In genomic region chr5:153357493-153358112, GRCh38 we compare ENCODE assay signal across 21 cellular contexts.
A peak's percentile ranks its signal among the peaks of the same experiment; 100 is the strongest.
DNase-seq lines count a peak whose midpoint lies in the region; ATAC-seq, FAIRE-seq and TF ChIP-seq lines count a peak whose summit lies in the region.
"Had no signal": no experiment of that assay in that cellular context is flagged by ENCODE, and none has a peak within 500 bp of the region (broad histone marks: within the 10 kb centered on the region; RNA-seq: fewer than 3 reads in every experiment).

No MANE protein-coding gene starts in this region.

- POLR2A ChIA-PET in activated CD8-positive, alpha-beta T cell treated with anti-CD3 and anti-CD28 coated beads, Interleukin-2, amount 10 ng/mL, durations not matched to agents 7 days and 5 days (lab: Charles Lee): no interaction called here
- POLR2A ChIA-PET in activated CD8-positive, alpha-beta T cell treated with anti-CD3 and anti-CD28 coated beads for 36 hours (lab: Charles Lee): no interaction called here
- POLR2A ChIA-PET in HepG2 (lab: Yijun Ruan, JAX): no interaction called here
- POLR2A ChIA-PET in H1 (lab: Charles Lee; ENCODE audit: partially characterized antibody): no interaction called here

- no peak overlapping the region for H3K23ac ChIP-seq in H1 (ENCODE audit: insufficient read length)

- in situ Hi-C loops in HepG2 (cut with HindIII; ENCODE audit: extremely low pct_ligation_motif_present, low pct_unique_long_range_greater_than_20kb): no loop called here

- no peak overlapping the region for H2BK12ac ChIP-seq in H1 (ENCODE audit: low read depth, low read length)

- WGBS in HepG2 (ENCODE audit: low lambda C conversion rate): 55% methylated on average over 3 of the region's 3 CpGs
- whole genome bisulfite sequencing in right lobe of liver (ENCODE audit: insufficient coverage, low coverage, low lambda C conversion rate, missing lambda C conversion rate): 82% methylated on average over 3 of the region's 3 CpGs
- 92% methylated on average over 3 of the region's 3 CpGs; no CpG with 5 or more reads in 1 of the 2 experiments for WGBS in H1 (ENCODE audit: extremely low coverage in 1 of 2, insufficient coverage in 1 of 2, insufficient read length in 1 of 2, insufficient replicate concordance in 2 of 2, low coverage in 1 of 2, low lambda C conversion rate in 2 of 2, missing lambda C conversion rate in 1 of 2), 2 experiments

- H3K4ac ChIP-seq in H1 (replicated peaks; ENCODE audit: insufficient read length, low read depth, low read length): no peak overlapping the region

- no peak overlapping the region for H4K91ac ChIP-seq in H1 (replicated peaks; ENCODE audit: insufficient read length, low read length)

- H3K27ac Mint-ChIP-seq in activated CD8-positive, alpha-beta T cell treated with anti-CD3 and anti-CD28 coated beads, Interleukin-2, amount 10 ng/mL, durations not matched to agents 7 days and 5 days: peak overlapping the region; percentile 23
- no peak overlapping the region for H3K27ac Mint-ChIP-seq in activated CD8-positive, alpha-beta T cell treated with anti-CD3 and anti-CD28 coated beads for 36 hours
- H3K27ac Mint-ChIP-seq: CD4-positive, alpha-beta T cell; H9; IgD-negative memory B cell had no signal

- no peak for TF ChIP-seq POLR2A in HepG2 (IDR thresholded peaks at IDR 0.05; ENCODE audit: insufficient read depth in 1 of 2, low read depth in 2 of 2, low read length in 2 of 2)
- no peak for TF ChIP-seq POLR2A in right lobe of liver (IDR thresholded peaks at IDR 0.05)
- no peak for TF ChIP-seq POLR2A in H1 (IDR thresholded peaks at IDR 0.05; ENCODE audit: control extremely low read depth in 1 of 2, low read depth in 2 of 2, low read length in 2 of 2)

- TF ChIP-seq RAD21 in HepG2 (CRISPR knock-in tag; IDR thresholded peaks at IDR 0.05) (no peak), H1 (IDR thresholded peaks at IDR 0.05 in 1 of 2, conservative IDR thresholded peaks at IDR 0.05 in 1 of 2; ENCODE audit: low read depth in 2 of 2, low read length in 2 of 2) (no peak)

- H3K36me3 ChIP-seq in HepG2 (replicated peaks in 1 of 2; ENCODE audit: control insufficient read depth in 1 of 2, insufficient read depth in 2 of 2, low read length in 2 of 2): no peaks in the 10 kb centered on the region
- H3K36me3 ChIP-seq in right lobe of liver: no peaks in the 10 kb centered on the region
- H3K36me3 ChIP-seq in KOPT-K1 (ENCODE audit: insufficient read depth, low read length): no peaks in the 10 kb centered on the region
- H3K36me3 ChIP-seq in H1 (ENCODE audit: control insufficient read depth in 2 of 4, insufficient read depth in 4 of 4, low read length in 3 of 4): no peaks in the 10 kb centered on the region

- H2BK20ac ChIP-seq in H1 (ENCODE audit: low read length): no peak overlapping the region

- H3K9ac ChIP-seq in HepG2 (ENCODE audit: insufficient read depth, low read depth, low read length): no peak overlapping the region
- H3K9ac ChIP-seq in H1 (replicated peaks in 1 of 4; ENCODE audit: extremely low read depth in 1 of 4, low read depth in 3 of 4, low read length in 3 of 4): no peak overlapping the region

- no peak overlapping the region for H3K14ac ChIP-seq in H1 (ENCODE audit: insufficient read length)

- H3K79me1 ChIP-seq in H1 (ENCODE audit: low read depth, low read length): no peaks in the 10 kb centered on the region

- intact Hi-C loops in activated CD8-positive, alpha-beta T cell treated with anti-CD3 and anti-CD28 coated beads for 36 hours (cut with micrococcal nuclease): no loop called here
- intact Hi-C loops in HepG2 (cut with micrococcal nuclease; ENCODE audit: unreplicated experiment) (no loop called here), right lobe of liver (cut with DNase I) (no loop called here)

- ATAC-seq in activated CD8-positive, alpha-beta T cell treated with anti-CD3 and anti-CD28 coated beads, Interleukin-2, amount 10 ng/mL, durations not matched to agents 7 days and 5 days: no peak
- ATAC-seq in activated CD8-positive, alpha-beta T cell treated with anti-CD3 and anti-CD28 coated beads for 36 hours: no peak
- ATAC-seq in HepG2 (no peak), right lobe of liver (no peak)

- H3K23me2 ChIP-seq in H1 (ENCODE audit: low read depth, low read length): no peaks in the 10 kb centered on the region

- H3K4me3 Mint-ChIP-seq in activated CD8-positive, alpha-beta T cell treated with anti-CD3 and anti-CD28 coated beads, Interleukin-2, amount 10 ng/mL, durations not matched to agents 7 days and 5 days: no peak overlapping the region
- H3K4me3 Mint-ChIP-seq in activated CD8-positive, alpha-beta T cell treated with anti-CD3 and anti-CD28 coated beads for 36 hours: no peak overlapping the region
- H3K4me3 Mint-ChIP-seq: CD4-positive, alpha-beta T cell; H9 had no signal

- no peak overlapping the region for H2BK5ac ChIP-seq in H1 (ENCODE audit: low read depth, low read length)

- no peaks in the 10 kb centered on the region for H3K9me3 Mint-ChIP-seq in activated CD8-positive, alpha-beta T cell treated with anti-CD3 and anti-CD28 coated beads, Interleukin-2, amount 10 ng/mL, durations not matched to agents 7 days and 5 days (ENCODE audit: insufficient read depth)
- H3K9me3 Mint-ChIP-seq in activated CD8-positive, alpha-beta T cell treated with anti-CD3 and anti-CD28 coated beads for 36 hours: no peaks in the 10 kb centered on the region
- H3K9me3 Mint-ChIP-seq: CD4-positive, alpha-beta T cell; H9 had no signal

- CTCF ChIA-PET in activated CD8-positive, alpha-beta T cell treated with anti-CD3 and anti-CD28 coated beads, Interleukin-2, amount 10 ng/mL, durations not matched to agents 7 days and 5 days (lab: Charles Lee): no interaction called here
- CTCF ChIA-PET in activated CD8-positive, alpha-beta T cell treated with anti-CD3 and anti-CD28 coated beads for 36 hours (lab: Charles Lee): no interaction called here
- CTCF ChIA-PET in HepG2 (lab: Yijun Ruan, JAX; ENCODE audit: low intra/inter-chr PET ratio, low total read pairs): no interaction called here
- CTCF ChIA-PET in H1 (lab: Charles Lee; ENCODE audit: partially characterized antibody): no interaction called here

- no peaks in the 10 kb centered on the region; a peak in 1 of 5 replicates for H3K27me3 ChIP-seq in HepG2 (ENCODE audit: control insufficient read depth in 1 of 2, insufficient read depth in 2 of 2, low read length in 2 of 2)
- H3K27me3 ChIP-seq in right lobe of liver: no peaks in the 10 kb centered on the region
- 0 out of 7 replicates have a peak, but pooled peaks cover 0 to under 1% (median 0%) of the 10 kb centered on the region in 4 experiments for H3K27me3 ChIP-seq in H1 (replicated peaks in 1 of 4; ENCODE audit: control insufficient read depth in 3 of 4, extremely low read depth in 1 of 4, insufficient read depth in 3 of 4, low read length in 3 of 4)

- no peak overlapping the region for H3K56ac ChIP-seq in H1 (replicated peaks; ENCODE audit: insufficient read length, low read depth, low read length)

- H3K4me2 ChIP-seq in HepG2 (ENCODE audit: low read depth, low read length) (no peak overlapping the region), H1 (ENCODE audit: insufficient read depth in 1 of 2, low read depth in 2 of 2, low read length in 2 of 2) (no peak overlapping the region)

- H3K36me3 Mint-ChIP-seq in activated CD8-positive, alpha-beta T cell treated with anti-CD3 and anti-CD28 coated beads, Interleukin-2, amount 10 ng/mL, durations not matched to agents 7 days and 5 days (ENCODE audit: low read depth): peaks cover 22% of the 10 kb centered on the region
- H3K36me3 Mint-ChIP-seq in activated CD8-positive, alpha-beta T cell treated with anti-CD3 and anti-CD28 coated beads for 36 hours (ENCODE audit: low read depth): no peaks in the 10 kb centered on the region

- DNase-seq in activated CD8-positive, alpha-beta T cell treated with anti-CD3 and anti-CD28 coated beads, Interleukin-2, amount 10 ng/mL, durations not matched to agents 7 days and 5 days: no peak
- no peak for DNase-seq in activated CD8-positive, alpha-beta T cell treated with anti-CD3 and anti-CD28 coated beads for 36 hours
- DNase-seq in HepG2 (ENCODE audit: low spot score) (no peak), right lobe of liver (no peak), H1 (ENCODE audit: low read depth in 1 of 2, low spot score in 2 of 2) (no peak), NCI-H2029 treated with DMSO at 0.1 percent for 48 hours (lab: John Stamatoyannopoulos, UW) (no peak), DMS53 (lab: John Stamatoyannopoulos, UW) (no peak)
- DNase-seq: 8988T; ACHN; Caco-2; CD4-positive, alpha-beta T cell; DMS79; GDM1; GOT3; H9; KG1 had no signal

- H3K4me1 Mint-ChIP-seq in activated CD8-positive, alpha-beta T cell treated with anti-CD3 and anti-CD28 coated beads, Interleukin-2, amount 10 ng/mL, durations not matched to agents 7 days and 5 days (ENCODE audit: low read depth): peaks cover 28% of the 10 kb centered on the region
- H3K4me1 Mint-ChIP-seq in activated CD8-positive, alpha-beta T cell treated with anti-CD3 and anti-CD28 coated beads for 36 hours (ENCODE audit: low read depth): peaks cover 13% of the 10 kb centered on the region

- H3K18ac ChIP-seq in H1 (ENCODE audit: extremely low read depth, low read length): no peak overlapping the region

- H3K27ac ChIP-seq in HepG2 (ENCODE audit: extremely low read length, insufficient read depth, low read length) (no peak overlapping the region), right lobe of liver (no peak overlapping the region), KOPT-K1 (ENCODE audit: low read depth, low read length, poor library complexity, severe bottlenecking) (peak overlapping the region; percentile 26), H1 (ENCODE audit: low read depth, low read length) (no peak overlapping the region)
- H3K27ac ChIP-seq: C4-2B, HL-60 had no signal

- H4K8ac ChIP-seq in H1 (ENCODE audit: extremely low read depth, insufficient read depth, low read length): no peak overlapping the region

- FAIRE-seq in HepG2 (lab: Jason Lieb, UNC): no peak
- FAIRE-seq in H1 (lab: Jason Lieb, UNC): no peak
- FAIRE-seq: D721Med had no signal

- H3K9me3 ChIP-seq in HepG2 (ENCODE audit: low read length): peaks cover 17% of the 10 kb centered on the region
- no peaks in the 10 kb centered on the region for H3K9me3 ChIP-seq in right lobe of liver
- H3K9me3 ChIP-seq in KOPT-K1 (ENCODE audit: insufficient read depth, low read length, poor library complexity, severe bottlenecking): no peaks in the 10 kb centered on the region
- no peaks in the 10 kb centered on the region for H3K9me3 ChIP-seq in H1 (ENCODE audit: insufficient read depth in 2 of 2, low read depth in 1 of 2, low read length in 1 of 2)
- H3K9me3 ChIP-seq: Caco-2 had no signal

- no peak for TF ChIP-seq CTCF in activated CD8-positive, alpha-beta T cell treated with anti-CD3 and anti-CD28 coated beads for 36 hours (IDR thresholded peaks at IDR 0.05)
- TF ChIP-seq CTCF in HepG2 (CRISPR knock-in tag; IDR thresholded peaks at IDR 0.05) (no peak), right lobe of liver (IDR thresholded peaks at IDR 0.05) (no peak), H1 (IDR thresholded peaks at IDR 0.05; ENCODE audit: control extremely low read depth in 1 of 3, insufficient read depth in 1 of 3, low read depth in 1 of 3, low read length in 3 of 3) (no peak)

- H2AK5ac ChIP-seq in H1 (ENCODE audit: low read depth, low read length): no peak overlapping the region

- no peak overlapping the region for H2AFZ ChIP-seq in HepG2 (ENCODE audit: low read length)
- H2AFZ ChIP-seq in H1 (ENCODE audit: low read length): no peak overlapping the region

- no peak overlapping the region for H2BK120ac ChIP-seq in H1 (replicated peaks; ENCODE audit: low read depth, low read length)

- no peak overlapping the region for H3K4me3 ChIP-seq in HepG2 (replicated peaks in 1 of 3; ENCODE audit: insufficient read depth in 1 of 3, low read depth in 2 of 3, low read length in 3 of 3)
- H3K4me3 ChIP-seq in right lobe of liver: no peak overlapping the region
- no peak overlapping the region for H3K4me3 ChIP-seq in H1 (ENCODE audit: extremely low read depth in 1 of 4, insufficient read depth in 2 of 4, low read depth in 3 of 4, low read length in 4 of 4)

- H4K5ac ChIP-seq in H1 (ENCODE audit: insufficient read length, low read depth, low read length): no peak overlapping the region

- H2BK15ac ChIP-seq in H1 (ENCODE audit: low read length): no peak overlapping the region

- no peaks in the 10 kb centered on the region for H3K79me2 ChIP-seq in HepG2 (ENCODE audit: insufficient read depth, low read length)
- H3K79me2 ChIP-seq in H1 (ENCODE audit: control insufficient read depth in 1 of 2, insufficient read depth in 2 of 2, low read length in 2 of 2): no peaks in the 10 kb centered on the region

- peaks cover 2% of the 10 kb centered on the region for H3K27me3 Mint-ChIP-seq in activated CD8-positive, alpha-beta T cell treated with anti-CD3 and anti-CD28 coated beads, Interleukin-2, amount 10 ng/mL, durations not matched to agents 7 days and 5 days (ENCODE audit: low read depth)
- no peaks in the 10 kb centered on the region for H3K27me3 Mint-ChIP-seq in activated CD8-positive, alpha-beta T cell treated with anti-CD3 and anti-CD28 coated beads for 36 hours

- BruUV-seq in HepG2 (replicated peaks; lab: Mats Ljungman, UMichigan): no TSS peak

- H3K4me1 ChIP-seq in HepG2 (ENCODE audit: insufficient read depth, low read length) (no peaks in the 10 kb centered on the region), right lobe of liver (no peaks in the 10 kb centered on the region), H1 (replicated peaks in 1 of 4; ENCODE audit: control insufficient read depth in 3 of 4, insufficient read depth in 4 of 4, low read length in 3 of 4) (peaks cover 0 to 3% (median 0%) of the 10 kb centered on the region in 4 experiments; a peak in 2 of 7 replicates)
- H3K4me1 ChIP-seq: Caco-2 had no signal

- TF ChIP-seq EP300 in HepG2 (IDR thresholded peaks at IDR 0.05; ENCODE audit: low read depth in 2 of 2, low read length in 2 of 2) (no peak), HepG2 (CRISPR knock-in tag; IDR thresholded peaks at IDR 0.05; ENCODE audit: borderline replicate concordance) (no peak), H1 (IDR thresholded peaks at IDR 0.05; ENCODE audit: borderline replicate concordance in 1 of 2, low read depth in 2 of 2, low read length in 2 of 2) (no peak)

- H4K20me1 ChIP-seq in HepG2 (ENCODE audit: insufficient read depth, low read length) (no peaks in the 10 kb centered on the region), H1 (replicated peaks in 1 of 2; ENCODE audit: control insufficient read depth in 1 of 2, insufficient read depth in 2 of 2, low read length in 2 of 2) (no peaks in the 10 kb centered on the region)
